1 cellular context compared by ENCODE assay signal in the genomic region with DNA sequence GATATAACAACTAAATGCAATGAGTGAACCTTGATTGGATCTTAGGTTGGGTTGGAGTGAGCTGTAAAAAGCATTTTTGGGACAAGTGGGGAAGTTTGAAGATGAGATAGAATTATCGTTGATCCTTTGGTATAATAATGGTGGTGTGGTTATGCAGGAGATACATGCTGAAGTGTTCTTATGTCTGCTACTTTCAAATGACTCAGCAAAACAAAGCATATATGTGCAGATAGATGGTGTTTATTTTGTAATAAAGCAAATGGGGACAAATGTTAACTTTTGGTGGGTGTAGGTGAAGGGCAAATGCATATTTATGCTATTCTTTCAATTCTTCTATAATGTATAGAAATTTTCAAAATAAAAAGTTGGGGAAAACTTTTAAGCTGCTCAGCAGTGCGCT.
A peak's percentile ranks its signal among the peaks of the same experiment; 100 is the strongest.
TF ChIP-seq lines count a peak whose summit lies in the region.

No MANE protein-coding gene starts in this region.

TF ChIP-seq in IMR-90, 13 proteins besides CTCF, POLR2A, EP300 and RAD21:
- TF ChIP-seq MAFK (IDR thresholded peaks at IDR 0.05; ENCODE audit: low read depth, low read length) (peak; percentile 50; the same call in 1 of the 2 replicates), NFE2L2 (IDR thresholded peaks at IDR 0.05; ENCODE audit: low read depth, low read length) (peak; percentile 84)
- TF ChIP-seq, protein P1, sequence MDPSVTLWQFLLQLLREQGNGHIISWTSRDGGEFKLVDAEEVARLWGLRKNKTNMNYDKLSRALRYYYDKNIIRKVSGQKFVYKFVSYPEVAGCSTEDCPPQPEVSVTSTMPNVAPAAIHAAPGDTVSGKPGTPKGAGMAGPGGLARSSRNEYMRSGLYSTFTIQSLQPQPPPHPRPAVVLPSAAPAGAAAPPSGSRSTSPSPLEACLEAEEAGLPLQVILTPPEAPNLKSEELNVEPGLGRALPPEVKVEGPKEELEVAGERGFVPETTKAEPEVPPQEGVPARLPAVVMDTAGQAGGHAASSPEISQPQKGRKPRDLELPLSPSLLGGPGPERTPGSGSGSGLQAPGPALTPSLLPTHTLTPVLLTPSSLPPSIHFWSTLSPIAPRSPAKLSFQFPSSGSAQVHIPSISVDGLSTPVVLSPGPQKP (IDR thresholded peaks at IDR 0.05; ENCODE audit: borderline replicate concordance, low read depth, low read length) = no peak
